In genomic region chr12:106687652-106688051, GRCh38 we compare ENCODE assay signal across 35 cellular contexts.
"Had no signal": no experiment of that assay in that cellular context is flagged by ENCODE, and none has a peak within 500 bp of the region (broad histone marks: within the 10 kb centered on the region; RNA-seq: fewer than 3 reads in every experiment).

No MANE protein-coding gene starts in this region.

- DNase-seq: Karpas-422, Kasumi-1, MG63, MM.1S, MV-4-11, NCI-H1048, NCI-H1092, NCI-H1092 treated with DMSO at 0.1 percent for 48 hours, NCI-H1105, NCI-H1105 treated with DMSO at 0.1 percent for 48 hours, NCI-H1417, NCI-H1417 treated with DMSO at 0.1 percent for 48 hours, NCI-H1436, NCI-H1436 treated with DMSO at 0.1 percent for 48 hours, NCI-H146, NCI-H1694, NCI-H1694 treated with DMSO at 0.1 percent for 48 hours, NCI-H187, NCI-H187 treated with DMSO at 0.1 percent for 48 hours, NCI-H1930, NCI-H2029, NCI-H2029 treated with DMSO at 0.1 percent for 48 hours, NCI-H2081, NCI-H2081 treated with DMSO at 0.1 percent for 48 hours, NCI-H2107, NCI-H2171, NCI-H2171 treated with DMSO at 0.1 percent for 48 hours, NCI-H2227 treated with DMSO at 0.1 percent for 48 hours, NCI-H226, NCI-H345, NCI-H446, NCI-H446 treated with DMSO at 0.1 percent for 48 hours, NCI-H510A, NCI-H510A treated with DMSO at 0.1 percent for 48 hours had no signal

- H3K4me3 ChIP-seq: MG63 had no signal

- H3K27ac ChIP-seq: KMS-11 had no signal

- H3K36me3 ChIP-seq: MG63 had no signal

- H3K9me3 ChIP-seq: MG63 had no signal

- H3K27me3 ChIP-seq: MG63 had no signal
